Comparison of ENCODE assay signal across 1 cellular context in genomic region chr6:41318648-41319565, GRCh38.
TF ChIP-seq lines count a peak whose summit lies in the region.

No MANE protein-coding gene starts in this region.

TF ChIP-seq in K562, 482 proteins besides CTCF, POLR2A, EP300 and RAD21 (continued from another document):
- TF ChIP-seq TAF7 (tag; IDR thresholded peaks at IDR 0.05) (0 out of 2 replicates have a peak, but pooled peaks have one; percentile 17), BRD9 (IDR thresholded peaks at IDR 0.05; ENCODE audit: low read depth, partially characterized antibody) (peak; percentile 51), MYC (IDR thresholded peaks at IDR 0.05; ENCODE audit: low read depth, low read length) (peak; percentile 91), MYC (CRISPR knock-in tag; IDR thresholded peaks at IDR 0.05; ENCODE audit: borderline replicate concordance, low read depth) (no peak), HCFC1 (IDR thresholded peaks at IDR 0.05; ENCODE audit: low read depth, low read length) (peak; percentile 51; the same call in 1 of the 2 replicates), ADNP (tag; IDR thresholded peaks at IDR 0.05) (no peak), SMARCA4 (IDR thresholded peaks at IDR 0.05) (peak; percentile 27; the same call in 1 of the 2 replicates), CTBP1 (IDR thresholded peaks at IDR 0.05; ENCODE audit: borderline replicate concordance) (peak; percentile 93), TCF7 (IDR thresholded peaks at IDR 0.05; ENCODE audit: borderline replicate concordance) (no peak), CEBPG (CRISPR knock-in tag; IDR thresholded peaks at IDR 0.05) (no peak), CEBPG (tag; conservative IDR thresholded peaks at IDR 0.05 in 1 of 2, IDR thresholded peaks at IDR 0.05 in 1 of 2) (no peak), HDAC8 (tag; IDR thresholded peaks at IDR 0.05) (0 out of 2 replicates have a peak, but pooled peaks have one; percentile 40), ZNF282 (CRISPR knock-in tag; IDR thresholded peaks at IDR 0.05) (no peak), HDAC3 (IDR thresholded peaks at IDR 0.05; ENCODE audit: borderline replicate concordance, partially characterized antibody) (no peak), CREM (IDR thresholded peaks at IDR 0.05; ENCODE audit: low read depth) (peak; percentile 80), ILK (tag; IDR thresholded peaks at IDR 0.05; ENCODE audit: borderline replicate concordance, low read depth) (no peak), L3MBTL2 (IDR thresholded peaks at IDR 0.05) (peak; percentile 83; the same call in 1 of the 2 replicates), DIDO1 (tag; IDR thresholded peaks at IDR 0.05; ENCODE audit: low read depth) (peak; percentile 62; the same call in 1 of the 2 replicates), COPS2 (conservative IDR thresholded peaks at IDR 0.05) (no peak), ATF1 (CRISPR knock-in tag; IDR thresholded peaks at IDR 0.05) (no peak), ATF1 (tag; IDR thresholded peaks at IDR 0.05) (peak; percentile 77), TOE1 (IDR thresholded peaks at IDR 0.05; ENCODE audit: borderline replicate concordance) (peak; percentile 51; the same call in 1 of the 2 replicates), TOE1 (CRISPR knock-in tag; IDR thresholded peaks at IDR 0.05; ENCODE audit: borderline replicate concordance, low read depth) (no peak), NFE2 (IDR thresholded peaks at IDR 0.05; ENCODE audit: low read depth) (peak; percentile 43; the same call in 1 of the 2 replicates), C11orf30 (IDR thresholded peaks at IDR 0.05; ENCODE audit: low read depth) (peak; percentile 57; the same call in 1 of the 2 replicates)
- TF ChIP-seq, protein P1, sequence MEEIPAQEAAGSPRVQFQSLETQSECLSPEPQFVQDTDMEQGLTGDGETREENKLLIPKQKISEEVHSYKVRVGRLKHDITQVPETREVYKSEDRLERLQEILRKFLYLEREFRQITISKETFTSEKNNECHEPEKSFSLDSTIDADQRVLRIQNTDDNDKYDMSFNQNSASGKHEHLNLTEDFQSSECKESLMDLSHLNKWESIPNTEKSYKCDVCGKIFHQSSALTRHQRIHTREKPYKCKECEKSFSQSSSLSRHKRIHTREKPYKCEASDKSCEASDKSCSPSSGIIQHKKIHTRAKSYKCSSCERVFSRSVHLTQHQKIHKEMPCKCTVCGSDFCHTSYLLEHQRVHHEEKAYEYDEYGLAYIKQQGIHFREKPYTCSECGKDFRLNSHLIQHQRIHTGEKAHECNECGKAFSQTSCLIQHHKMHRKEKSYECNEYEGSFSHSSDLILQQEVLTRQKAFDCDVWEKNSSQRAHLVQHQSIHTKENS (CRISPR knock-in tag; IDR thresholded peaks at IDR 0.05): no peak
- TF ChIP-seq, protein P2, sequence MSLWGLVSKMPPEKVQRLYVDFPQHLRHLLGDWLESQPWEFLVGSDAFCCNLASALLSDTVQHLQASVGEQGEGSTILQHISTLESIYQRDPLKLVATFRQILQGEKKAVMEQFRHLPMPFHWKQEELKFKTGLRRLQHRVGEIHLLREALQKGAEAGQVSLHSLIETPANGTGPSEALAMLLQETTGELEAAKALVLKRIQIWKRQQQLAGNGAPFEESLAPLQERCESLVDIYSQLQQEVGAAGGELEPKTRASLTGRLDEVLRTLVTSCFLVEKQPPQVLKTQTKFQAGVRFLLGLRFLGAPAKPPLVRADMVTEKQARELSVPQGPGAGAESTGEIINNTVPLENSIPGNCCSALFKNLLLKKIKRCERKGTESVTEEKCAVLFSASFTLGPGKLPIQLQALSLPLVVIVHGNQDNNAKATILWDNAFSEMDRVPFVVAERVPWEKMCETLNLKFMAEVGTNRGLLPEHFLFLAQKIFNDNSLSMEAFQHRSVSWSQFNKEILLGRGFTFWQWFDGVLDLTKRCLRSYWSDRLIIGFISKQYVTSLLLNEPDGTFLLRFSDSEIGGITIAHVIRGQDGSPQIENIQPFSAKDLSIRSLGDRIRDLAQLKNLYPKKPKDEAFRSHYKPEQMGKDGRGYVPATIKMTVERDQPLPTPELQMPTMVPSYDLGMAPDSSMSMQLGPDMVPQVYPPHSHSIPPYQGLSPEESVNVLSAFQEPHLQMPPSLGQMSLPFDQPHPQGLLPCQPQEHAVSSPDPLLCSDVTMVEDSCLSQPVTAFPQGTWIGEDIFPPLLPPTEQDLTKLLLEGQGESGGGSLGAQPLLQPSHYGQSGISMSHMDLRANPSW (CRISPR knock-in tag; IDR thresholded peaks at IDR 0.05): peak; percentile 78; the same call in 1 of the 2 replicates
- TF ChIP-seq, protein P3, sequence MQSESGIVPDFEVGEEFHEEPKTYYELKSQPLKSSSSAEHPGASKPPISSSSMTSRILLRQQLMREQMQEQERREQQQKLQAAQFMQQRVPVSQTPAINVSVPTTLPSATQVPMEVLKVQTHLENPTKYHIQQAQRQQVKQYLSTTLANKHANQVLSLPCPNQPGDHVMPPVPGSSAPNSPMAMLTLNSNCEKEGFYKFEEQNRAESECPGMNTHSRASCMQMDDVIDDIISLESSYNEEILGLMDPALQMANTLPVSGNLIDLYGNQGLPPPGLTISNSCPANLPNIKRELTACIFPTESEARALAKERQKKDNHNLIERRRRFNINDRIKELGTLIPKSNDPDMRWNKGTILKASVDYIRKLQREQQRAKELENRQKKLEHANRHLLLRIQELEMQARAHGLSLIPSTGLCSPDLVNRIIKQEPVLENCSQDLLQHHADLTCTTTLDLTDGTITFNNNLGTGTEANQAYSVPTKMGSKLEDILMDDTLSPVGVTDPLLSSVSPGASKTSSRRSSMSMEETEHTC (IDR thresholded peaks at IDR 0.05): no peak
